22 cellular contexts compared by ENCODE assay signal in the genomic region with DNA sequence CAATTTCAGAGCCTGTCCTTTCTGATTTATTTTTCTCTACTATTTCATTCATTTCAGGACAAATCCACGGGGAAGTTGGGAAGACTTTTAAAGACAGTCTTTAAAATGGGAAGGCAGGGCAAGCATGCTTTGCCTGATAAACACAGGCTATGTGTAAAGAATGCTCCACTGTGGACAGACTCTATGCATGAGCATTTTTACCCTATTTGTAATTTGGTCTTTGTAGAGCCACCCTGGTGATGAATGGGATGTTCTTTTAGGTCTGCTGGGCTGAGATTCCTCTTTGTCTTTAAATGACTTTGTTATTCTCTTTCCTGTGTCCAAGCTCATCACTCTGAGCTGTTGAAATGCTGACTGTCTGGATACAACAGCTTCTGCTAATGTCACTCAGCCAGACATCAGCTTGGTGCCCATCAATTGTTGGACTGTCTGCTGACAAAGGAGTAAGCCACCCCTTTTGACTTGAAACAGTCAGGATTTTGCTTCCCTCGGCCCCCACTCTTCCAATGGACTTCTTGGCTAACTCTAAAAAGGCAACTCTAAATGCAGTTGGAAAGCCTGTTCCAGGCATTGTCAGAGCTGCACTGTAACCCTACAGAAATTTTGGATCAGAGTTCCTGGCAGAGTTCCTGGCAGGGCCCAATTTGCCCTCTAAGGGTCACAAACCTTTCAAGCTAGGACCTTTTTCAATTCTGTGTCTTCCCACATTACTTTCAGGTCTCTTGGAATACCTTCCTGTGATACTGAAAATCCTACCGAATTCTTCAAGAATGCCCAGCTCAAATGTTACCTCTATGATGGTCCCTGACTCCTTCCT.
"Had no signal": no experiment of that assay in that cellular context is flagged by ENCODE, and none has a peak within 500 bp of the region (broad histone marks: within the 10 kb centered on the region; RNA-seq: fewer than 3 reads in every experiment).

No MANE protein-coding gene starts in this region.

- H3K36me3 ChIP-seq: esophagus muscularis mucosa, ovary, sigmoid colon, thyroid gland had no signal

- H3K9me3 ChIP-seq: body of pancreas, esophagus muscularis mucosa, ovary, sigmoid colon, thyroid gland had no signal

- H3K4me1 ChIP-seq: body of pancreas, sigmoid colon, thyroid gland had no signal

- H3K27me3 ChIP-seq: body of pancreas, esophagus muscularis mucosa, ovary, sigmoid colon, thyroid gland had no signal

- FAIRE-seq: endothelial cell of umbilical vein, kidney, urothelium cell line had no signal

- H3K4me3 ChIP-seq: body of pancreas, coronary artery, esophagus muscularis mucosa, ovary, sigmoid colon, SK-N-MC, thyroid gland had no signal

- H3K27ac ChIP-seq: body of pancreas, coronary artery, esophagus muscularis mucosa, ovary, sigmoid colon, SK-N-MC, thyroid gland had no signal

- DNase-seq: activated B cell treated with CpG ODN at 0.5 μM for 24 hours; activated CD4-positive, alpha-beta memory T cell treated with anti-CD3 and anti-CD28 coated beads, Interleukin-2, amount 10 ng/mL, durations not matched to agents 7 days and 5 days; activated CD4-positive, alpha-beta T cell treated with anti-CD3 and anti-CD28 coated beads for 48 hours; activated naive CD4-positive, alpha-beta T cell treated with anti-CD3 and anti-CD28 coated beads for 36 hours; activated T-cell treated with anti-CD3 and anti-CD28 coated beads, Interleukin-2, amount 50 U/mL, for 1 hour; body of pancreas; central memory CD4-positive, alpha-beta T cell; effector CD4-positive, alpha-beta T cell; kidney; mesenchymal stem cell; naive thymus-derived CD4-positive, alpha-beta T cell; ovary; sigmoid colon; stimulated activated CD4-positive, alpha-beta T cell treated with anti-CD3 and anti-CD28 coated beads, Interleukin-4, amount 100 ng/mL, for 4 hours; stimulated activated naive B cell treated with anti-CD40 and anti-IgM and Interleukin-4, amounts not matched to agents 10 μg/mL and 1 μg/mL and 100 μg/mL, for 72 hours; T-cell; thyroid gland had no signal
